ENCODE assay signal across 12 cellular contexts in genomic region chr3:179716811-179717210, GRCh38.
DNase-seq lines count a peak whose midpoint lies in the region; ATAC-seq and TF ChIP-seq lines count a peak whose summit lies in the region.
"Had no signal": no experiment of that assay in that cellular context is flagged by ENCODE, and none has a peak within 500 bp of the region (broad histone marks: within the 10 kb centered on the region; RNA-seq: fewer than 3 reads in every experiment).

No MANE protein-coding gene starts in this region.

- POLR2A ChIA-PET in activated CD8-positive, alpha-beta T cell treated with anti-CD3 and anti-CD28 coated beads for 36 hours (lab: Charles Lee): no interaction called here

- no peak overlapping the region for H3K27ac Mint-ChIP-seq in activated CD8-positive, alpha-beta T cell treated with anti-CD3 and anti-CD28 coated beads for 36 hours
- H3K27ac Mint-ChIP-seq: activated CD8-positive, alpha-beta T cell treated with anti-CD3 and anti-CD28 coated beads, Interleukin-2, amount 10 ng/mL, durations not matched to agents 7 days and 5 days had no signal

- H3K9ac ChIP-seq in skeletal muscle satellite cell (ENCODE audit: low read depth, low read length): peak overlapping the region; percentile 36

- CTCF ChIA-PET in activated CD8-positive, alpha-beta T cell treated with anti-CD3 and anti-CD28 coated beads for 36 hours (lab: Charles Lee): no interaction called here

- peaks cover 3% of the 10 kb centered on the region for H3K36me3 Mint-ChIP-seq in activated CD8-positive, alpha-beta T cell treated with anti-CD3 and anti-CD28 coated beads for 36 hours (ENCODE audit: low read depth)

- H3K9me3 ChIP-seq in skeletal muscle satellite cell (replicated peaks; ENCODE audit: low read length): no peaks in the 10 kb centered on the region
- H3K9me3 ChIP-seq: adrenal gland had no signal

- no peaks in the 10 kb centered on the region for H3K27me3 Mint-ChIP-seq in activated CD8-positive, alpha-beta T cell treated with anti-CD3 and anti-CD28 coated beads for 36 hours

- no peaks in the 10 kb centered on the region for H3K4me1 Mint-ChIP-seq in activated CD8-positive, alpha-beta T cell treated with anti-CD3 and anti-CD28 coated beads for 36 hours (ENCODE audit: low read depth)

- peak; percentile 63 for ATAC-seq in GM18907 (IDR thresholded peaks at IDR 0.05; ENCODE audit: unreplicated experiment)
- ATAC-seq in HG03460 (IDR thresholded peaks at IDR 0.05; ENCODE audit: unreplicated experiment): peak; percentile 64
- no peak for ATAC-seq in activated CD8-positive, alpha-beta T cell treated with anti-CD3 and anti-CD28 coated beads for 36 hours
- no peak for ATAC-seq in GM19328 (IDR thresholded peaks at IDR 0.05; ENCODE audit: unreplicated experiment)
- ATAC-seq: activated CD8-positive, alpha-beta T cell treated with anti-CD3 and anti-CD28 coated beads, Interleukin-2, amount 10 ng/mL, durations not matched to agents 7 days and 5 days had no signal

- peak; percentile 72 for DNase-seq in fibroblast of gingiva (ENCODE audit: low read depth)
- no peak for DNase-seq in activated CD8-positive, alpha-beta T cell treated with anti-CD3 and anti-CD28 coated beads for 36 hours
- DNase-seq in stimulated activated CD4-positive, alpha-beta T cell treated with anti-CD3 and anti-CD28 coated beads, Interleukin-15, amount 100 ng/mL, for 24 hours: no peak
- DNase-seq: activated CD8-positive, alpha-beta T cell treated with anti-CD3 and anti-CD28 coated beads, Interleukin-2, amount 10 ng/mL, durations not matched to agents 7 days and 5 days; erythroblast; NCI-H510A had no signal

- intact Hi-C loops in activated CD8-positive, alpha-beta T cell treated with anti-CD3 and anti-CD28 coated beads for 36 hours (cut with micrococcal nuclease): no loop called here

- H3K27me3 ChIP-seq in skeletal muscle satellite cell (ENCODE audit: control insufficient read depth, insufficient read depth, low read length): no peaks in the 10 kb centered on the region
- H3K27me3 ChIP-seq: adrenal gland had no signal

- H3K4me2 ChIP-seq in skeletal muscle satellite cell (ENCODE audit: low read length): no peak overlapping the region

- H3K4me3 ChIP-seq in skeletal muscle satellite cell (ENCODE audit: low read length): no peak overlapping the region
- H3K4me3 ChIP-seq: adrenal gland, lung had no signal

- H3K9me3 Mint-ChIP-seq in activated CD8-positive, alpha-beta T cell treated with anti-CD3 and anti-CD28 coated beads for 36 hours: no peaks in the 10 kb centered on the region

- peaks cover 3% of the 10 kb centered on the region for H3K36me3 ChIP-seq in skeletal muscle satellite cell (ENCODE audit: insufficient read depth, low read length)
- H3K36me3 ChIP-seq: adrenal gland had no signal

- TF ChIP-seq CTCF in activated CD8-positive, alpha-beta T cell treated with anti-CD3 and anti-CD28 coated beads for 36 hours (IDR thresholded peaks at IDR 0.05): no peak

- no peak overlapping the region for H3K4me3 Mint-ChIP-seq in activated CD8-positive, alpha-beta T cell treated with anti-CD3 and anti-CD28 coated beads for 36 hours
- H3K4me3 Mint-ChIP-seq: activated CD8-positive, alpha-beta T cell treated with anti-CD3 and anti-CD28 coated beads, Interleukin-2, amount 10 ng/mL, durations not matched to agents 7 days and 5 days had no signal

- peaks cover 23% of the 10 kb centered on the region for H3K4me1 ChIP-seq in skeletal muscle satellite cell (ENCODE audit: control insufficient read depth, insufficient read depth, low read length)

Comparison
In these comparisons a context has a peak if more than half of its experiments do, and no peak if none do; other contexts are left out.
1. ATAC-seq: peak in GM18907 (single experiment) and HG03460 (single experiment); none in activated CD8-positive, alpha-beta T cell treated with anti-CD3 and anti-CD28 coated beads for 36 hours (single experiment) and GM19328 (single experiment).